9 cellular contexts compared by ENCODE assay signal in genomic region chr19:35828694-35829301, GRCh38. TPM values are rescaled to one million over a fixed set of nuclear protein-coding genes. Genes with fewer than 3 reads are reported as not detected.
DNase-seq lines count a peak whose midpoint lies in the region; ATAC-seq and TF ChIP-seq lines count a peak whose summit lies in the region.
"Had no signal": no experiment of that assay in that cellular context is flagged by ENCODE, and none has a peak within 500 bp of the region (broad histone marks: within the 10 kb centered on the region; RNA-seq: fewer than 3 reads in every experiment).

No MANE protein-coding gene starts in this region.

- DNase-seq in AG08395 (ENCODE audit: low spot score), result peak; percentile 79
- peak; percentile 54 for DNase-seq in Karpas-422
- peak; percentile 37 for DNase-seq in activated CD8-positive, alpha-beta memory T cell treated with anti-CD3 and anti-CD28 coated beads, Interleukin-2, amount 50 U/mL, for 4 hours
- DNase-seq in fibroblast of the aortic adventitia (ENCODE audit: low read depth), result peak; percentile 78
- DNase-seq in osteoblast (ENCODE audit: insufficient read length, low spot score, missing footprints), result peak; percentile 95
- no peak for DNase-seq in osteocyte (ENCODE audit: extremely low spot score, unreplicated experiment)
- DNase-seq in NCI-H2029 treated with DMSO at 0.1 percent for 48 hours (lab: John Stamatoyannopoulos, UW), result no peak

- H3K79me2 ChIP-seq in Karpas-422 (ENCODE audit: low read length) (no peaks in the 10 kb centered on the region), osteoblast (ENCODE audit: insufficient read depth, low read length) (no peaks in the 10 kb centered on the region)

- no peak overlapping the region for H3K4me3 Mint-ChIP-seq in osteocyte (ENCODE audit: unreplicated experiment)

- no peak overlapping the region for H2AFZ ChIP-seq in Karpas-422 (ENCODE audit: low read length)
- no peak overlapping the region for H2AFZ ChIP-seq in osteoblast (ENCODE audit: low read length)

- H3K27me3 ChIP-seq in Karpas-422 (ENCODE audit: low read length) (no peaks in the 10 kb centered on the region), osteoblast (ENCODE audit: insufficient read depth, low read length) (no peaks in the 10 kb centered on the region)

- no peak overlapping the region for H3K27ac Mint-ChIP-seq in osteocyte (ENCODE audit: unreplicated experiment)

- no peaks in the 10 kb centered on the region for H3K4me1 Mint-ChIP-seq in osteocyte (ENCODE audit: unreplicated experiment)

- H4K20me1 ChIP-seq in Karpas-422 (ENCODE audit: insufficient read depth, low read depth, low read length) (0 out of 2 replicates have a peak, but pooled peaks cover 5% of the 10 kb centered on the region), osteoblast (ENCODE audit: insufficient read depth, low read length) (no peaks in the 10 kb centered on the region)

- H3K36me3 ChIP-seq in Karpas-422 (ENCODE audit: insufficient read depth, low read length) (no peaks in the 10 kb centered on the region), osteoblast (ENCODE audit: insufficient read depth, low read length) (no peaks in the 10 kb centered on the region)

- no peaks in the 10 kb centered on the region for H3K36me3 Mint-ChIP-seq in osteocyte (ENCODE audit: unreplicated experiment)

- H3K9me2 ChIP-seq in Karpas-422 (replicated peaks; ENCODE audit: insufficient read depth, low read length), result no peaks in the 10 kb centered on the region

- no peaks in the 10 kb centered on the region for H3K9me3 Mint-ChIP-seq in osteocyte (ENCODE audit: unreplicated experiment)

- H3K4me2 ChIP-seq in Karpas-422 (ENCODE audit: low read depth, low read length, poor library complexity, severe bottlenecking) (no peak overlapping the region), osteoblast (ENCODE audit: insufficient read depth, low read length) (no peak overlapping the region)

- H3K27ac ChIP-seq in Karpas-422 (ENCODE audit: low read length) (no peak overlapping the region), osteoblast (ENCODE audit: low read depth, low read length) (no peak overlapping the region)
- H3K27ac ChIP-seq: skin epidermis had no signal

- H3K4me1 ChIP-seq in Karpas-422 (ENCODE audit: low read length) (no peaks in the 10 kb centered on the region), osteoblast (ENCODE audit: insufficient read depth, low read length) (no peaks in the 10 kb centered on the region)

- no peaks in the 10 kb centered on the region for H3K9me3 ChIP-seq in Karpas-422 (ENCODE audit: low read length)
- H3K9me3 ChIP-seq in osteoblast (ENCODE audit: low read depth, low read length), result no peaks in the 10 kb centered on the region

- H3K27me3 Mint-ChIP-seq in osteocyte (ENCODE audit: unreplicated experiment), result peaks cover 10% of the 10 kb centered on the region

- ATAC-seq in GM18520 (IDR thresholded peaks at IDR 0.05; ENCODE audit: unreplicated experiment), result no peak

- H3K4me3 ChIP-seq in Karpas-422 (ENCODE audit: low read length) (no peak overlapping the region), fibroblast of the aortic adventitia (ENCODE audit: low read depth, low read length) (no peak overlapping the region), osteoblast (ENCODE audit: insufficient read depth, low read length) (no peak overlapping the region)
- H3K4me3 ChIP-seq: skin epidermis had no signal

- no peak for TF ChIP-seq CTCF in fibroblast of the aortic adventitia (IDR thresholded peaks at IDR 0.05; ENCODE audit: insufficient read depth, low read length)
- no peak for TF ChIP-seq CTCF in osteoblast (IDR thresholded peaks at IDR 0.05; ENCODE audit: extremely low read depth, low read depth, low read length)
- TF ChIP-seq CTCF in osteocyte (IDR thresholded peaks at IDR 0.05), result no peak

- no peak overlapping the region for H3K9ac ChIP-seq in Karpas-422 (ENCODE audit: low read length)

RNA-seq across cellular contexts. Expression of gene PRODH2, which starts 16.2 kb away (rescaled TPM):
- not detected in 2 replicates for total RNA-seq in Karpas-422 (2014; rRNA removed; shearing (Covaris generic); ENCODE audit: low replicate concordance)
- total RNA-seq in fibroblast of the aortic adventitia (ENCODE audit: low replicate concordance) (not detected in 2 replicates), osteoblast (not detected in 2 replicates), osteocyte (not detected in 2 replicates)

RNA-seq across cellular contexts. Expression of gene NPHS1, which starts 23.5 kb away (rescaled TPM):
- not detected in 2 replicates for total RNA-seq in Karpas-422 (2014; rRNA removed; shearing (Covaris generic); ENCODE audit: low replicate concordance)
- total RNA-seq in fibroblast of the aortic adventitia (ENCODE audit: low replicate concordance), result not detected in 2 replicates
- not detected in 2 replicates for total RNA-seq in osteoblast
- total RNA-seq in osteocyte, result not detected in 2 replicates

RNA-seq across cellular contexts. Expression of gene KIRREL2, which starts 27.9 kb away (rescaled TPM):
- 0.07 TPM in 1 of 2 replicates, not detected in the other for total RNA-seq in Karpas-422 (2014; rRNA removed; shearing (Covaris generic); ENCODE audit: low replicate concordance)
- total RNA-seq in fibroblast of the aortic adventitia (ENCODE audit: low replicate concordance), result 0.25 TPM in 1 of 2 replicates, not detected in the other
- total RNA-seq in osteoblast, result not detected in 2 replicates
- total RNA-seq in osteocyte, result not detected in 2 replicates

RNA-seq across cellular contexts. Expression of gene APLP1, which starts 39.6 kb away (rescaled TPM):
- total RNA-seq in Karpas-422 (2014; rRNA removed; shearing (Covaris generic); ENCODE audit: low replicate concordance), result 9.9 and 23.8 TPM in 2 replicates
- total RNA-seq in fibroblast of the aortic adventitia (ENCODE audit: low replicate concordance) (4.1 and 8.6 TPM in 2 replicates), osteoblast (2.1 and 3.6 TPM in 2 replicates), osteocyte (12.6 and 14.7 TPM in 2 replicates)

RNA-seq across cellular contexts. Expression of gene ARHGAP33, which starts 53.4 kb away (rescaled TPM):
- total RNA-seq in Karpas-422 (2014; rRNA removed; shearing (Covaris generic); ENCODE audit: low replicate concordance), result 5.8 and 12.3 TPM in 2 replicates
- total RNA-seq in fibroblast of the aortic adventitia (ENCODE audit: low replicate concordance) (5.3 and 7.4 TPM in 2 replicates), osteoblast (2.2 and 2.4 TPM in 2 replicates), osteocyte (10.1 and 15.2 TPM in 2 replicates)

Comparison
In these comparisons a context has a peak if more than half of its experiments do, and no peak if none do; other contexts are left out.
1. DNase-seq: peak in AG08395 (single experiment), Karpas-422 (single experiment), activated CD8-positive, alpha-beta memory T cell treated with anti-CD3 and anti-CD28 coated beads, Interleukin-2, amount 50 U/mL, for 4 hours (single experiment), fibroblast of the aortic adventitia (single experiment) and osteoblast (single experiment); none in osteocyte (single experiment) and NCI-H2029 treated with DMSO at 0.1 percent for 48 hours (single experiment).